10 cellular contexts compared by ENCODE assay signal in genomic region chr21:18840239-18840638, GRCh38.
DNase-seq lines count a peak whose midpoint lies in the region; ATAC-seq and TF ChIP-seq lines count a peak whose summit lies in the region.
"Had no signal": no experiment of that assay in that cellular context is flagged by ENCODE, and none has a peak within 500 bp of the region (broad histone marks: within the 10 kb centered on the region; RNA-seq: fewer than 3 reads in every experiment).

No MANE protein-coding gene starts in this region.

- POLR2A ChIA-PET in T-cell (lab: Charles Lee), result no interaction called here

- H3K27me3 ChIP-seq in DOHH2 (ENCODE audit: control insufficient read depth, low read length), result no peaks in the 10 kb centered on the region

- no peaks in the 10 kb centered on the region for H3K4me1 ChIP-seq in DOHH2 (ENCODE audit: control insufficient read depth, low read length)

- H3K27ac Mint-ChIP-seq in glutamatergic neuron (ENCODE audit: unreplicated experiment), result no peak overlapping the region
- H3K27ac Mint-ChIP-seq in T-cell, result no peak overlapping the region
- H3K27ac Mint-ChIP-seq: T-helper 1 cell treated with Interleukin-12 subunit alpha and Interleukin-12 subunit beta and Interleukin-4 antibody, amounts not matched to agents 30 μg/mL and 1 μg/mL, for 36 hours had no signal

- no peak overlapping the region for H3K27ac ChIP-seq in DOHH2 (ENCODE audit: low read depth, low read length)

- ATAC-seq in HG03159 (IDR thresholded peaks at IDR 0.05; ENCODE audit: unreplicated experiment) (peak; percentile 79), GM21825 (IDR thresholded peaks at IDR 0.05; ENCODE audit: unreplicated experiment) (no peak), T-cell (replicated peaks in 1 of 4) (no peak)
- ATAC-seq: HepG2 had no signal

- CTCF ChIA-PET in T-cell (lab: Charles Lee), result interaction anchor here in 1 of 2 donors (0.6 kb wide), 1 partner anchor 800 kb away, joined by 3 read pairs; no protein-coding TSS in a partner anchor

- DNase-seq in RKO (ENCODE audit: low spot score) (peak; percentile 44), glutamatergic neuron (no peak), superior temporal gyrus (ENCODE audit: extremely low spot score) (no peak), T-cell (no peak)
- no peak for DNase-seq in stimulated activated CD4-positive, alpha-beta T cell treated with anti-CD3 and anti-CD28 coated beads, Interleukin-4, amount 100 ng/mL, for 24 hours

- no peak overlapping the region for H3K4me3 Mint-ChIP-seq in glutamatergic neuron (ENCODE audit: unreplicated experiment)
- H3K4me3 Mint-ChIP-seq in T-cell, result no peak overlapping the region
- H3K4me3 Mint-ChIP-seq: T-helper 1 cell treated with Interleukin-12 subunit alpha and Interleukin-12 subunit beta and Interleukin-4 antibody, amounts not matched to agents 30 μg/mL and 1 μg/mL, for 36 hours had no signal

- H4K20me1 ChIP-seq in DOHH2 (ENCODE audit: control insufficient read depth, insufficient read depth, low read depth, low read length), result no peaks in the 10 kb centered on the region

- no peaks in the 10 kb centered on the region for H3K9me2 ChIP-seq in DOHH2 (replicated peaks; ENCODE audit: control insufficient read depth, low read length)

- H3K36me3 ChIP-seq in DOHH2 (ENCODE audit: control insufficient read depth, low read length), result no peaks in the 10 kb centered on the region

- H3K27me3 Mint-ChIP-seq in glutamatergic neuron (ENCODE audit: unreplicated experiment), result peaks cover 3% of the 10 kb centered on the region
- H3K27me3 Mint-ChIP-seq in T-cell, result no peaks in the 10 kb centered on the region

- no peaks in the 10 kb centered on the region for H3F3A ChIP-seq in DOHH2 (ENCODE audit: control insufficient read depth, insufficient read depth)

- H3K36me3 Mint-ChIP-seq in glutamatergic neuron (ENCODE audit: unreplicated experiment), result peaks cover 6% of the 10 kb centered on the region
- no peaks in the 10 kb centered on the region for H3K36me3 Mint-ChIP-seq in T-cell

- no peak overlapping the region for H3K4me2 ChIP-seq in DOHH2 (ENCODE audit: low read length)

- TF ChIP-seq CTCF in DOHH2 (IDR thresholded peaks at IDR 0.05; ENCODE audit: low read depth, low read length, poor library complexity, severe bottlenecking) (peak; percentile 64), glutamatergic neuron (IDR thresholded peaks at IDR 0.05; ENCODE audit: partially characterized antibody, unreplicated experiment) (peak; percentile 68)

- no peaks in the 10 kb centered on the region for H3K9me3 ChIP-seq in DOHH2 (ENCODE audit: control insufficient read depth, insufficient read depth, low read length)

- no peaks in the 10 kb centered on the region for H3K4me1 Mint-ChIP-seq in glutamatergic neuron (ENCODE audit: low read depth, unreplicated experiment)
- H3K4me1 Mint-ChIP-seq in T-cell, result no peaks in the 10 kb centered on the region

- H3K9me3 Mint-ChIP-seq in glutamatergic neuron (ENCODE audit: unreplicated experiment), result no peaks in the 10 kb centered on the region
- peaks cover 17 to 24% (median 18%) of the 10 kb centered on the region in 3 donors for H3K9me3 Mint-ChIP-seq in T-cell

- no peak overlapping the region for H3K4me3 ChIP-seq in DOHH2 (ENCODE audit: low read length)

- no peaks in the 10 kb centered on the region for H3K79me2 ChIP-seq in DOHH2 (ENCODE audit: control insufficient read depth, low read length)
